1 cellular context compared by ENCODE assay signal in the genomic region with DNA sequence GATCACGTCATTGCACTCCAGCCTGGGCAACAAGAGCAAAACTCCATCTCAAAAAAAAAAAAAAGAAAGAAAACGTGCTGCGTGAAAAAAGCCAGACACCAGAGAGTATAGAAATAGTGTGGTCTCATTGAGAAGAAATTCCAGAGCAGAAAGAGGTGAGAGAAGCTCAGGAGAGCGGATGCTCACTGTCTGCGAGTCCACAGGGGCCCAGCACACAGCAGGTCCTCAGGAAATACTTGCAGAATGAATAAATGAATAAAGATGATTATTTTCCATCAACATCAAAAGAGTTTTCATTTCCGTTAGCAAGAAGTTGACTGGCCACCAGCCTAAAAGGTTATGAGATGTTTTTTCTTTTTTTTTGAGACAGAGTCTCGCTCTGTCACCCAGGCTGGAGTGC.
TF ChIP-seq lines count a peak whose summit lies in the region.

No MANE protein-coding gene starts in this region.

TF ChIP-seq in GM23338, 12 proteins besides CTCF, POLR2A, EP300 and RAD21 (continued from another document):
- TF ChIP-seq, protein P1, sequence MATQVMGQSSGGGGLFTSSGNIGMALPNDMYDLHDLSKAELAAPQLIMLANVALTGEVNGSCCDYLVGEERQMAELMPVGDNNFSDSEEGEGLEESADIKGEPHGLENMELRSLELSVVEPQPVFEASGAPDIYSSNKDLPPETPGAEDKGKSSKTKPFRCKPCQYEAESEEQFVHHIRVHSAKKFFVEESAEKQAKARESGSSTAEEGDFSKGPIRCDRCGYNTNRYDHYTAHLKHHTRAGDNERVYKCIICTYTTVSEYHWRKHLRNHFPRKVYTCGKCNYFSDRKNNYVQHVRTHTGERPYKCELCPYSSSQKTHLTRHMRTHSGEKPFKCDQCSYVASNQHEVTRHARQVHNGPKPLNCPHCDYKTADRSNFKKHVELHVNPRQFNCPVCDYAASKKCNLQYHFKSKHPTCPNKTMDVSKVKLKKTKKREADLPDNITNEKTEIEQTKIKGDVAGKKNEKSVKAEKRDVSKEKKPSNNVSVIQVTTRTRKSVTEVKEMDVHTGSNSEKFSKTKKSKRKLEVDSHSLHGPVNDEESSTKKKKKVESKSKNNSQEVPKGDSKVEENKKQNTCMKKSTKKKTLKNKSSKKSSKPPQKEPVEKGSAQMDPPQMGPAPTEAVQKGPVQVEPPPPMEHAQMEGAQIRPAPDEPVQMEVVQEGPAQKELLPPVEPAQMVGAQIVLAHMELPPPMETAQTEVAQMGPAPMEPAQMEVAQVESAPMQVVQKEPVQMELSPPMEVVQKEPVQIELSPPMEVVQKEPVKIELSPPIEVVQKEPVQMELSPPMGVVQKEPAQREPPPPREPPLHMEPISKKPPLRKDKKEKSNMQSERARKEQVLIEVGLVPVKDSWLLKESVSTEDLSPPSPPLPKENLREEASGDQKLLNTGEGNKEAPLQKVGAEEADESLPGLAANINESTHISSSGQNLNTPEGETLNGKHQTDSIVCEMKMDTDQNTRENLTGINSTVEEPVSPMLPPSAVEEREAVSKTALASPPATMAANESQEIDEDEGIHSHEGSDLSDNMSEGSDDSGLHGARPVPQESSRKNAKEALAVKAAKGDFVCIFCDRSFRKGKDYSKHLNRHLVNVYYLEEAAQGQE (IDR thresholded peaks at IDR 0.05; ENCODE audit: unreplicated experiment), result no peak
- no peak for TF ChIP-seq CREB1 (CRISPR knock-in tag; IDR thresholded peaks at IDR 0.05; ENCODE audit: low read depth)
- TF ChIP-seq EZH2phosphoT487 (IDR thresholded peaks at IDR 0.05; ENCODE audit: unreplicated experiment), result no peak
- TF ChIP-seq POLR2AphosphoS5 (IDR thresholded peaks at IDR 0.05; ENCODE audit: low read depth), result no peak
- TF ChIP-seq JUNB (IDR thresholded peaks at IDR 0.05; ENCODE audit: unreplicated experiment), result no peak
- no peak for TF ChIP-seq STAT1 (IDR thresholded peaks at IDR 0.05; ENCODE audit: unreplicated experiment)
- TF ChIP-seq, protein P2, sequence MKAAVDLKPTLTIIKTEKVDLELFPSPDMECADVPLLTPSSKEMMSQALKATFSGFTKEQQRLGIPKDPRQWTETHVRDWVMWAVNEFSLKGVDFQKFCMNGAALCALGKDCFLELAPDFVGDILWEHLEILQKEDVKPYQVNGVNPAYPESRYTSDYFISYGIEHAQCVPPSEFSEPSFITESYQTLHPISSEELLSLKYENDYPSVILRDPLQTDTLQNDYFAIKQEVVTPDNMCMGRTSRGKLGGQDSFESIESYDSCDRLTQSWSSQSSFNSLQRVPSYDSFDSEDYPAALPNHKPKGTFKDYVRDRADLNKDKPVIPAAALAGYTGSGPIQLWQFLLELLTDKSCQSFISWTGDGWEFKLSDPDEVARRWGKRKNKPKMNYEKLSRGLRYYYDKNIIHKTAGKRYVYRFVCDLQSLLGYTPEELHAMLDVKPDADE (IDR thresholded peaks at IDR 0.05), result no peak
- TF ChIP-seq EZH2 (IDR thresholded peaks at IDR 0.05; ENCODE audit: low read depth, unreplicated experiment), result no peak
- no peak for TF ChIP-seq ZNF331 (CRISPR knock-in tag; IDR thresholded peaks at IDR 0.05; ENCODE audit: low read depth)
- TF ChIP-seq, protein P3, sequence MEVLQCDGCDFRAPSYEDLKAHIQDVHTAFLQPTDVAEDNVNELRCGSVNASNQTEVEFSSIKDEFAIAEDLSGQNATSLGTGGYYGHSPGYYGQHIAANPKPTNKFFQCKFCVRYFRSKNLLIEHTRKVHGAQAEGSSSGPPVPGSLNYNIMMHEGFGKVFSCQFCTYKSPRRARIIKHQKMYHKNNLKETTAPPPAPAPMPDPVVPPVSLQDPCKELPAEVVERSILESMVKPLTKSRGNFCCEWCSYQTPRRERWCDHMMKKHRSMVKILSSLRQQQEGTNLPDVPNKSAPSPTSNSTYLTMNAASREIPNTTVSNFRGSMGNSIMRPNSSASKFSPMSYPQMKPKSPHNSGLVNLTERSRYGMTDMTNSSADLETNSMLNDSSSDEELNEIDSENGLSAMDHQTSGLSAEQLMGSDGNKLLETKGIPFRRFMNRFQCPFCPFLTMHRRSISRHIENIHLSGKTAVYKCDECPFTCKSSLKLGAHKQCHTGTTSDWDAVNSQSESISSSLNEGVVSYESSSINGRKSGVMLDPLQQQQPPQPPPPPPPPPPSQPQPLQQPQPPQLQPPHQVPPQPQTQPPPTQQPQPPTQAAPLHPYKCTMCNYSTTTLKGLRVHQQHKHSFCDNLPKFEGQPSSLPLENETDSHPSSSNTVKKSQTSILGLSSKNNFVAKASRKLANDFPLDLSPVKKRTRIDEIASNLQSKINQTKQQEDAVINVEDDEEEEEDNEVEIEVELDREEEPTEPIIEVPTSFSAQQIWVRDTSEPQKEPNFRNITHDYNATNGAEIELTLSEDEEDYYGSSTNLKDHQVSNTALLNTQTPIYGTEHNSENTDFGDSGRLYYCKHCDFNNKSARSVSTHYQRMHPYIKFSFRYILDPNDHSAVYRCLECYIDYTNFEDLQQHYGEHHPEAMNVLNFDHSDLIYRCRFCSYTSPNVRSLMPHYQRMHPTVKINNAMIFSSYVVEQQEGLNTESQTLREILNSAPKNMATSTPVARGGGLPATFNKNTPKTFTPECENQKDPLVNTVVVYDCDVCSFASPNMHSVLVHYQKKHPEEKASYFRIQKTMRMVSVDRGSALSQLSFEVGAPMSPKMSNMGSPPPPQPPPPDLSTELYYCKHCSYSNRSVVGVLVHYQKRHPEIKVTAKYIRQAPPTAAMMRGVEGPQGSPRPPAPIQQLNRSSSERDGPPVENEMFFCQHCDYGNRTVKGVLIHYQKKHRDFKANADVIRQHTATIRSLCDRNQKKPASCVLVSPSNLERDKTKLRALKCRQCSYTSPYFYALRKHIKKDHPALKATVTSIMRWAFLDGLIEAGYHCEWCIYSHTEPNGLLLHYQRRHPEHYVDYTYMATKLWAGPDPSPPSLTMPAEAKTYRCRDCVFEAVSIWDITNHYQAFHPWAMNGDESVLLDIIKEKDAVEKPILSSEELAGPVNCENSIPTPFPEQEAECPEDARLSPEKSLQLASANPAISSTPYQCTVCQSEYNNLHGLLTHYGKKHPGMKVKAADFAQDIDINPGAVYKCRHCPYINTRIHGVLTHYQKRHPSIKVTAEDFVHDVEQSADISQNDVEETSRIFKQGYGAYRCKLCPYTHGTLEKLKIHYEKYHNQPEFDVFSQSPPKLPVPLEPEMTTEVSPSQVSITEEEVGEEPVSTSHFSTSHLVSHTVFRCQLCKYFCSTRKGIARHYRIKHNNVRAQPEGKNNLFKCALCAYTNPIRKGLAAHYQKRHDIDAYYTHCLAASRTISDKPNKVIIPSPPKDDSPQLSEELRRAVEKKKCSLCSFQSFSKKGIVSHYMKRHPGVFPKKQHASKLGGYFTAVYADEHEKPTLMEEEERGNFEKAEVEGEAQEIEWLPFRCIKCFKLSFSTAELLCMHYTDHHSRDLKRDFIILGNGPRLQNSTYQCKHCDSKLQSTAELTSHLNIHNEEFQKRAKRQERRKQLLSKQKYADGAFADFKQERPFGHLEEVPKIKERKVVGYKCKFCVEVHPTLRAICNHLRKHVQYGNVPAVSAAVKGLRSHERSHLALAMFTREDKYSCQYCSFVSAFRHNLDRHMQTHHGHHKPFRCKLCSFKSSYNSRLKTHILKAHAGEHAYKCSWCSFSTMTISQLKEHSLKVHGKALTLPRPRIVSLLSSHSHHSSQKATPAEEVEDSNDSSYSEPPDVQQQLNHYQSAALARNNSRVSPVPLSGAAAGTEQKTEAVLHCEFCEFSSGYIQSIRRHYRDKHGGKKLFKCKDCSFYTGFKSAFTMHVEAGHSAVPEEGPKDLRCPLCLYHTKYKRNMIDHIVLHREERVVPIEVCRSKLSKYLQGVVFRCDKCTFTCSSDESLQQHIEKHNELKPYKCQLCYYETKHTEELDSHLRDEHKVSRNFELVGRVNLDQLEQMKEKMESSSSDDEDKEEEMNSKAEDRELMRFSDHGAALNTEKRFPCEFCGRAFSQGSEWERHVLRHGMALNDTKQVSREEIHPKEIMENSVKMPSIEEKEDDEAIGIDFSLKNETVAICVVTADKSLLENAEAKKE (CRISPR knock-in tag; IDR thresholded peaks at IDR 0.05), result no peak
